ENCODE assay signal across 16 cellular contexts in the genomic region with DNA sequence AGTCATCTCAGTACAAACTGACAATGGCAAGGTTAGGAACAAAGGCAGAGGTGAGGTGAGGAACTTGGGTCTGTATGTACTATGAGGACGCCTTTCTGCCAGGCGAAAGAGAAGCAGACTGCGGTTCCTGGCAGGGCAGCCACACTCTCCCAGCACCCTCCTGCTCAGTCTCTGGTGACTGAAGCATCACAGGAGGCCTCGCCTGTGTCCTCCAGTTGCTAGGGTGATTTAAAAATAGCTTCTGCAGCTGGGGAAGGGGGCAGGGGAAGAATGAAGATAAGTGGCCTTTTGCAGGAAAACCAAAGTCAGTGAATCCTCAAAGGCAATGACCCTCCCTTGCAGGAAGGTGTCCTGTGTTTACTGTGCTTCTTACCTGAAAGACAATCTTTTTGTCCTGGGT.
DNase-seq lines count a peak whose midpoint lies in the region; ATAC-seq and TF ChIP-seq lines count a peak whose summit lies in the region.
"Had no signal": no experiment of that assay in that cellular context is flagged by ENCODE, and none has a peak within 500 bp of the region (broad histone marks: within the 10 kb centered on the region; RNA-seq: fewer than 3 reads in every experiment).

No MANE protein-coding gene starts in this region.

- no peaks in the 10 kb centered on the region for H3K36me3 ChIP-seq in mesodermal cell (ENCODE audit: control insufficient read depth, insufficient read depth, low read length)
- H3K36me3 ChIP-seq in breast epithelium, result no peaks in the 10 kb centered on the region
- H3K36me3 ChIP-seq: ovary had no signal

- ATAC-seq in activated CD4-positive, alpha-beta T cell treated with anti-CD3 and anti-CD28 coated beads for 36 hours, result no peak
- ATAC-seq: activated T-cell treated with anti-CD3 and anti-CD28 coated beads, Interleukin-2, amount 50 U/mL, for 72 hours; body of pancreas had no signal

- no peak for TF ChIP-seq POLR2A in breast epithelium (IDR thresholded peaks at IDR 0.05)

- peaks cover 11% of the 10 kb centered on the region for H3K4me1 Mint-ChIP-seq in activated CD4-positive, alpha-beta T cell treated with anti-CD3 and anti-CD28 coated beads for 36 hours

- peak overlapping the region; percentile 54; the same call in 1 of the 2 replicates for H3K27ac ChIP-seq in C4-2B
- H3K27ac ChIP-seq in cingulate gyrus (ENCODE audit: low read depth, low read length), result peak overlapping the region; percentile 44
- peak overlapping the region; percentile 6 for H3K27ac ChIP-seq in mesodermal cell (ENCODE audit: low read depth, low read length, severe bottlenecking)
- H3K27ac ChIP-seq in breast epithelium, result no peak overlapping the region
- H3K27ac ChIP-seq: body of pancreas, ovary had no signal

- peaks cover 3% of the 10 kb centered on the region for H3K27me3 Mint-ChIP-seq in activated CD4-positive, alpha-beta T cell treated with anti-CD3 and anti-CD28 coated beads for 36 hours
- H3K27me3 Mint-ChIP-seq: memory B cell had no signal

- DNase-seq in NCI-H2107 treated with DMSO at 0.1 percent for 48 hours (lab: John Stamatoyannopoulos, UW; ENCODE audit: unreplicated experiment) (peak; percentile 89), medulla oblongata (ENCODE audit: extremely low spot score) (no peak), breast epithelium (ENCODE audit: low spot score in 2 of 2) (no peak)
- no peak for DNase-seq in stimulated activated naive CD4-positive, alpha-beta T cell treated with Interleukin-2 at 50 U/mL for 16 hours (lab: John Stamatoyannopoulos, UW)
- DNase-seq in activated CD4-positive, alpha-beta T cell treated with anti-CD3 and anti-CD28 coated beads for 36 hours, result no peak
- DNase-seq: activated T-cell treated with anti-CD3 and anti-CD28 coated beads, Interleukin-2, amount 50 U/mL, for 72 hours; DMS79; H9; NCI-H1930; ovary; SW 1271 had no signal

- CTCF ChIA-PET in activated CD4-positive, alpha-beta T cell treated with anti-CD3 and anti-CD28 coated beads for 36 hours (lab: Charles Lee), result no interaction called here

- POLR2A ChIA-PET in activated CD4-positive, alpha-beta T cell treated with anti-CD3 and anti-CD28 coated beads for 36 hours (lab: Charles Lee), result no interaction called here

- H3K27me3 ChIP-seq in breast epithelium, result no peaks in the 10 kb centered on the region
- H3K27me3 ChIP-seq: body of pancreas, ovary had no signal

- TF ChIP-seq CTCF in C4-2B (conservative IDR thresholded peaks at IDR 0.05) (no peak), breast epithelium (IDR thresholded peaks at IDR 0.05) (no peak)

- no peak overlapping the region for H3K27ac Mint-ChIP-seq in activated CD4-positive, alpha-beta T cell treated with anti-CD3 and anti-CD28 coated beads for 36 hours
- H3K27ac Mint-ChIP-seq: activated T-cell treated with anti-CD3 and anti-CD28 coated beads, Interleukin-2, amount 50 U/mL, for 72 hours; memory B cell had no signal

- 76 to 87% methylated on average over 3 to 4 of the region's 4 CpGs for WGBS in mesodermal cell (ENCODE audit: insufficient coverage in 2 of 2), 2 experiments

- H3K4me1 ChIP-seq in mesodermal cell (ENCODE audit: control insufficient read depth, insufficient read depth, low read length, poor library complexity, severe bottlenecking), result peaks cover 3% of the 10 kb centered on the region
- no peaks in the 10 kb centered on the region for H3K4me1 ChIP-seq in breast epithelium

- no peaks in the 10 kb centered on the region for H3K9me3 ChIP-seq in mesodermal cell (ENCODE audit: control insufficient read depth, low read length)
- H3K9me3 ChIP-seq in breast epithelium, result no peaks in the 10 kb centered on the region
- H3K9me3 ChIP-seq: body of pancreas, ovary had no signal

- H3K4me3 Mint-ChIP-seq in activated CD4-positive, alpha-beta T cell treated with anti-CD3 and anti-CD28 coated beads for 36 hours, result no peak overlapping the region
- H3K4me3 Mint-ChIP-seq: activated T-cell treated with anti-CD3 and anti-CD28 coated beads, Interleukin-2, amount 50 U/mL, for 72 hours; H9; memory B cell had no signal

- H3K9me3 Mint-ChIP-seq in activated CD4-positive, alpha-beta T cell treated with anti-CD3 and anti-CD28 coated beads for 36 hours (ENCODE audit: low read depth), result no peaks in the 10 kb centered on the region
- H3K9me3 Mint-ChIP-seq: activated T-cell treated with anti-CD3 and anti-CD28 coated beads, Interleukin-2, amount 50 U/mL, for 72 hours; H9; memory B cell had no signal

- H3K36me3 Mint-ChIP-seq in activated CD4-positive, alpha-beta T cell treated with anti-CD3 and anti-CD28 coated beads for 36 hours (ENCODE audit: low read depth), result no peaks in the 10 kb centered on the region
- H3K36me3 Mint-ChIP-seq: memory B cell had no signal

- intact Hi-C loops in activated CD4-positive, alpha-beta T cell treated with anti-CD3 and anti-CD28 coated beads for 36 hours (cut with DNase I, micrococcal nuclease), result no loop called here
- intact Hi-C loops in breast epithelium (cut with DNase I; ENCODE audit: low total_unique reads), result no loop called here

- H3K4me3 ChIP-seq in mesodermal cell (ENCODE audit: extremely low read depth, insufficient read depth, low read length, poor library complexity, severe bottlenecking), result no peak overlapping the region
- H3K4me3 ChIP-seq in breast epithelium, result no peak overlapping the region
- H3K4me3 ChIP-seq: body of pancreas, ovary had no signal

Comparison
In these comparisons a context has a peak if more than half of its experiments do, and no peak if none do; other contexts are left out.
1. H3K27ac ChIP-seq: peak in C4-2B (single experiment), cingulate gyrus (single experiment) and mesodermal cell (single experiment); none in breast epithelium (0 of 2).